24 cellular contexts compared by ENCODE assay signal in the genomic region with DNA sequence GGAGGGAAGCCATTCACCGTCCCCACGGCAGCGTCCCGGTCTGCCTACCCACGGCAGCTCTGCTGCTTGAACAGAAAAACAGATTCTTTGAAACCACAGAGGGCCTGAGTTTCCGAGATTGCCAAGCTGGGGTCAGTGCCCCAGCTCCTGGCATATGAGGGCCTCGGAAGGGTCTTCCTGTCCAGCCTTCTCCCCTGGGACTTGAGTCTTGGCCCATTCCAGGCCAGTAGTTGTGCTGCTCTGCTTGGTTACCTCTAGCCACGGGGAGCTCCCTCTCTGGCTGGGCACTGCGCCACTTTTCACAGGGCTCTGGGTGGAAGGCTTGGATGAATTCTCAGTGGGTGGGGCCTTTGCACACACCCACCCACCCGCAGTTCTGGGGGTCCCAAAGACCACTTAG. TPM values are rescaled to one million over a fixed set of nuclear protein-coding genes. Genes with fewer than 3 reads are reported as not detected.
"Had no signal": no experiment of that assay in that cellular context is flagged by ENCODE, and none has a peak within 500 bp of the region (broad histone marks: within the 10 kb centered on the region; RNA-seq: fewer than 3 reads in every experiment).

No MANE protein-coding gene starts in this region.

- H3K4me3 ChIP-seq: MG63, SJSA1, SK-N-MC had no signal

- H3K27me3 ChIP-seq: MG63, SJSA1 had no signal

- FAIRE-seq: RCC 7860 had no signal

- H3K9me3 ChIP-seq: SJSA1 had no signal

- DNase-seq: Karpas-422, KG1, MG63, NCI-H1092, NCI-H1105 treated with DMSO at 0.1 percent for 48 hours, NCI-H1417 treated with DMSO at 0.1 percent for 48 hours, NCI-H146, NCI-H1694 treated with DMSO at 0.1 percent for 48 hours, NCI-H1930, NCI-H2081, NCI-H2171, NCI-H226, NCI-H446, NCI-H510A, NCI-H524 treated with DMSO at 0.1 percent for 48 hours, NCI-H69, NCI-H774, Right ventricle myocardium superior, RPMI8226, SIG-M5 had no signal

- H3K27ac ChIP-seq: SJSA1, SK-N-MC had no signal

- H3K4me1 ChIP-seq: SJSA1 had no signal

RNA-seq across cellular contexts. Expression of a gene that starts 8.6 kb away (rescaled TPM):
- total RNA-seq: Right ventricle myocardium superior, SJSA1 had no signal

RNA-seq across cellular contexts. Expression of a gene that starts 22.6 kb away (rescaled TPM):
- total RNA-seq: HT1080, Right ventricle myocardium superior, SJSA1 had no signal

RNA-seq across cellular contexts. Expression of a gene that starts 44.7 kb away (rescaled TPM):
- total RNA-seq: HT1080, SJSA1 had no signal
